Comparison of ENCODE assay signal across 21 cellular contexts in the genomic region with DNA sequence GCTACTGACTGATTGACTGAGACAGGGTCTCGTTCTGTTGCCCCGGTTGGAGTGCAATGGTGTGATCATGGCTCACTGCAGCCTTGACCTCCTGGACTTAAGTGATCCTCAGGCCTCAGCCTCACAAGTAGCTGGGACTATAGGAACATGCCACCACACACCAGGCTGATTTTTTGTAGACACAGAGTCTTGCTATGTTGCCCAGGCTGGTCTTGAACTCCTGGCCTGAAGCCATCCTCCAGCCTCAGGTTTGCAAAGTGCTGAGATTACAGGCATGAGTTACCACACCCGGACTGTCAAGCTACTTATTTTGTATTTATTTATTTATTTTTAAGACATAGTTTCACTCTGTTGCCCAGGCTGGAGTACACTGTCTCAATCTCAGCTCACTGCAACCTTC. TPM values are rescaled to one million over a fixed set of nuclear protein-coding genes. Genes with fewer than 3 reads are reported as not detected.
DNase-seq lines count a peak whose midpoint lies in the region; ATAC-seq and TF ChIP-seq lines count a peak whose summit lies in the region.
"Had no signal": no experiment of that assay in that cellular context is flagged by ENCODE, and none has a peak within 500 bp of the region (broad histone marks: within the 10 kb centered on the region; RNA-seq: fewer than 3 reads in every experiment).

No MANE protein-coding gene starts in this region.

- WGBS in IMR-90 (ENCODE audit: extremely low coverage in 2 of 2, insufficient read length in 1 of 2), 2 experiments, result 92% methylated on average over 2 of the region's 3 CpGs; no CpG with 5 or more reads in 1 of the 2 experiments

- no peak overlapping the region for H4K5ac ChIP-seq in IMR-90 (ENCODE audit: low read depth, low read length)

- H2AFZ ChIP-seq in IMR-90 (replicated peaks; ENCODE audit: low read length, poor library complexity), result no peak overlapping the region

- no peak overlapping the region for H3K23ac ChIP-seq in IMR-90 (ENCODE audit: low read depth, low read length)

- no peak overlapping the region for H3K4ac ChIP-seq in IMR-90 (ENCODE audit: low read depth, low read length)

- H4K20me1 ChIP-seq in IMR-90 (ENCODE audit: insufficient read depth, low read length), result peaks cover 20% of the 10 kb centered on the region

- BruUV-seq in IMR-90 (replicated peaks; lab: Mats Ljungman, UMichigan), result no TSS peak

- no peak overlapping the region for H2AK5ac ChIP-seq in IMR-90 (ENCODE audit: low read depth, low read length)

- H3K27ac Mint-ChIP-seq in activated T-helper 2 cell treated with anti-CD3 and anti-CD28 coated beads, Interferon-gamma antibody, Interleukin-2, Interleukin-4, amounts not matched to agents 10 μg/mL and 5 μg/mL and 100 μg/mL, durations not matched to agents 14 hours and 24 hours and 36 hours, result no peak overlapping the region

- H3K27me3 Mint-ChIP-seq in activated T-helper 2 cell treated with anti-CD3 and anti-CD28 coated beads, Interferon-gamma antibody, Interleukin-2, Interleukin-4, amounts not matched to agents 10 μg/mL and 5 μg/mL and 100 μg/mL, durations not matched to agents 14 hours and 24 hours and 36 hours (ENCODE audit: low read depth), result no peaks in the 10 kb centered on the region
- H3K27me3 Mint-ChIP-seq: CD4-positive, alpha-beta memory T cell had no signal

- peaks cover 10% of the 10 kb centered on the region for H3K4me1 ChIP-seq in IMR-90 (ENCODE audit: control insufficient read depth, insufficient read depth, low read length)
- H3K4me1 ChIP-seq: BE2C, HAP-1 had no signal

- peaks cover 3 to 31% of the 10 kb centered on the region in 2 experiments; a peak in 2 of 4 replicates for H3K79me1 ChIP-seq in IMR-90 (ENCODE audit: low read depth in 1 of 2, low read length in 2 of 2)

- no peak overlapping the region for H3K4me3 Mint-ChIP-seq in activated T-helper 2 cell treated with anti-CD3 and anti-CD28 coated beads, Interferon-gamma antibody, Interleukin-2, Interleukin-4, amounts not matched to agents 10 μg/mL and 5 μg/mL and 100 μg/mL, durations not matched to agents 14 hours and 24 hours and 36 hours (ENCODE audit: low read depth)
- H3K4me3 Mint-ChIP-seq: CD14-positive monocyte; CD4-positive, alpha-beta memory T cell had no signal

- no peak for TF ChIP-seq CTCF in IMR-90 (conservative IDR thresholded peaks at IDR 0.05; ENCODE audit: low read depth, low read length)

- CTCF ChIA-PET in IMR-90 (lab: Yijun Ruan, JAX), result interaction anchor here (0.7 kb wide), 1 partner anchor 40 kb away, joined by 3 read pairs; no protein-coding TSS in a partner anchor

- no peak overlapping the region for H3K14ac ChIP-seq in IMR-90 (replicated peaks; ENCODE audit: low read depth, low read length)

- no peak for TF ChIP-seq RAD21 in IMR-90 (IDR thresholded peaks at IDR 0.05; ENCODE audit: low read length)

- in situ Hi-C loops in G401 (cut with HindIII; ENCODE audit: low sequenced_read_pairs), result no loop called here
- in situ Hi-C loops in IMR-90 (cut with MboI; ENCODE audit: low sequenced_read_pairs), result no loop called here

- H3K9me3 Mint-ChIP-seq in activated T-helper 2 cell treated with anti-CD3 and anti-CD28 coated beads, Interferon-gamma antibody, Interleukin-2, Interleukin-4, amounts not matched to agents 10 μg/mL and 5 μg/mL and 100 μg/mL, durations not matched to agents 14 hours and 24 hours and 36 hours, result no peaks in the 10 kb centered on the region
- H3K9me3 Mint-ChIP-seq: CD14-positive monocyte; CD4-positive, alpha-beta memory T cell had no signal

- no peak overlapping the region for H3K18ac ChIP-seq in IMR-90 (ENCODE audit: low read depth, low read length)

- no peak overlapping the region for H3K4me2 ChIP-seq in IMR-90 (ENCODE audit: low read depth, low read length)
- H3K4me2 ChIP-seq: A549; BLaER1 treated with 17β-estradiol and CSF1 and Interleukin-3, amounts not matched to agents 10 nM and 100 nM had no signal

- peak overlapping the region; percentile 7; the same call in 1 of the 2 replicates for H3K27ac ChIP-seq in IMR-90 (ENCODE audit: insufficient read depth, low read length)
- H3K27ac ChIP-seq: A549; BLaER1 treated with 17β-estradiol and CSF1 and Interleukin-3, amounts not matched to agents 10 nM and 100 nM had no signal

- POLR2A ChIA-PET in IMR-90 (lab: Charles Lee; ENCODE audit: unreplicated experiment), result no interaction called here

- no peak for TF ChIP-seq POLR2A in IMR-90 (IDR thresholded peaks at IDR 0.05; ENCODE audit: low read depth, low read length)

- H4K91ac ChIP-seq in IMR-90 (ENCODE audit: insufficient read depth, low read depth, low read length), result no peak overlapping the region

- DNase-seq in G401 (ENCODE audit: low spot score) (peak; percentile 57), IMR-90 (no peak), cerebellar cortex (ENCODE audit: low spot score) (peak; percentile 50)
- no peak for DNase-seq in activated T-helper 2 cell treated with anti-CD3 and anti-CD28 coated beads, Interferon-gamma antibody, Interleukin-2, Interleukin-4, amounts not matched to agents 10 μg/mL and 5 μg/mL and 100 μg/mL, durations not matched to agents 14 hours and 24 hours and 36 hours (ENCODE audit: low spot score)
- DNase-seq: 8988T; ACHN; AML-193; BE2C; Calu3; CD4-positive, alpha-beta memory T cell; COR-L47; DMS53; DMS79 treated with DMSO at 0.1 percent for 48 hours; GOT3 had no signal

- H4K8ac ChIP-seq in IMR-90 (ENCODE audit: low read depth in 2 of 2, low read length in 2 of 2), result no peak overlapping the region

- H3K9me3 ChIP-seq in IMR-90 (ENCODE audit: control insufficient read depth, insufficient read depth, low read length), result no peaks in the 10 kb centered on the region
- H3K9me3 ChIP-seq: A549; BE2C; BLaER1 treated with 17β-estradiol and CSF1 and Interleukin-3, amounts not matched to agents 10 nM and 100 nM; HAP-1 had no signal

- peaks cover 19% of the 10 kb centered on the region for H3K9me1 ChIP-seq in IMR-90 (ENCODE audit: insufficient read depth, low read length)

- H3K56ac ChIP-seq in IMR-90 (ENCODE audit: extremely low read depth, insufficient read depth, low read length), result no peak overlapping the region

- no peak overlapping the region for H3K4me3 ChIP-seq in IMR-90 (ENCODE audit: insufficient read depth, low read depth, low read length)
- H3K4me3 ChIP-seq: A549; BLaER1 treated with 17β-estradiol and CSF1 and Interleukin-3, amounts not matched to agents 10 nM and 100 nM; HAP-1 had no signal

- H3K27me3 ChIP-seq in IMR-90 (ENCODE audit: control insufficient read depth, insufficient read depth, low read length), result no peaks in the 10 kb centered on the region
- H3K27me3 ChIP-seq: BE2C; BLaER1 treated with 17β-estradiol and CSF1 and Interleukin-3, amounts not matched to agents 10 nM and 100 nM had no signal

- no peak overlapping the region for H2BK5ac ChIP-seq in IMR-90 (ENCODE audit: low read depth, low read length, poor library complexity, severe bottlenecking)

- H3K36me3 Mint-ChIP-seq in activated T-helper 2 cell treated with anti-CD3 and anti-CD28 coated beads, Interferon-gamma antibody, Interleukin-2, Interleukin-4, amounts not matched to agents 10 μg/mL and 5 μg/mL and 100 μg/mL, durations not matched to agents 14 hours and 24 hours and 36 hours (ENCODE audit: low read depth), result peaks cover 42% of the 10 kb centered on the region

- dilution Hi-C loops in IMR-90 (cut with HindIII; ENCODE audit: low sequenced_read_pairs, unreplicated experiment), result no loop called here

- H2BK15ac ChIP-seq in IMR-90 (ENCODE audit: low read depth, low read length), result no peak overlapping the region

- no peak for ATAC-seq in IMR-90 (ENCODE audit: low read depth)
- no peak for ATAC-seq in GM21576 (IDR thresholded peaks at IDR 0.05; ENCODE audit: unreplicated experiment)
- no peak for ATAC-seq in HG02885 (IDR thresholded peaks at IDR 0.05; ENCODE audit: poor library complexity, unreplicated experiment)
- ATAC-seq in GM18870 (IDR thresholded peaks at IDR 0.05; ENCODE audit: unreplicated experiment), result no peak
- ATAC-seq: A549 had no signal

- peaks cover 4% of the 10 kb centered on the region for H3K4me1 Mint-ChIP-seq in activated T-helper 2 cell treated with anti-CD3 and anti-CD28 coated beads, Interferon-gamma antibody, Interleukin-2, Interleukin-4, amounts not matched to agents 10 μg/mL and 5 μg/mL and 100 μg/mL, durations not matched to agents 14 hours and 24 hours and 36 hours (ENCODE audit: low read depth)

- H3K9ac ChIP-seq in IMR-90 (ENCODE audit: low read depth, low read length), result no peak overlapping the region
- H3K9ac ChIP-seq: BLaER1 treated with 17β-estradiol and CSF1 and Interleukin-3, amounts not matched to agents 10 nM and 100 nM had no signal

- H3K36me3 ChIP-seq in IMR-90 (ENCODE audit: control insufficient read depth, insufficient read depth, low read length), result peaks cover 3% of the 10 kb centered on the region; the same call in 1 of the 2 replicates
- H3K36me3 ChIP-seq: BE2C had no signal

- no peak overlapping the region for H2BK20ac ChIP-seq in IMR-90 (ENCODE audit: low read depth, low read length)

- H2AK9ac ChIP-seq in IMR-90 (replicated peaks; ENCODE audit: low read depth, low read length, poor library complexity), result no peak overlapping the region

- intact Hi-C loops in IMR-90 (cut with micrococcal nuclease), result loop anchor here (10.0 kb wide), 1 partner anchor 138 kb away; a partner anchor contains a TSS
- intact Hi-C loops in activated T-helper 2 cell treated with anti-CD3 and anti-CD28 coated beads, Interferon-gamma antibody, Interleukin-2, Interleukin-4, amounts not matched to agents 10 μg/mL and 5 μg/mL and 100 μg/mL, durations not matched to agents 14 hours and 24 hours and 36 hours (cut with micrococcal nuclease), result no loop called here

- no peak overlapping the region for H2BK120ac ChIP-seq in IMR-90 (ENCODE audit: low read depth, low read length)

TF ChIP-seq in IMR-90, 13 proteins besides CTCF, POLR2A, EP300 and RAD21 (continues in another document):
- TF ChIP-seq RCOR1 (IDR thresholded peaks at IDR 0.05; ENCODE audit: insufficient replicate concordance, low read length) (no peak), BHLHE40 (IDR thresholded peaks at IDR 0.05; ENCODE audit: low read depth, low read length) (no peak)

RNA-seq across cellular contexts. Expression of a gene that starts 55.2 kb away (rescaled TPM):
- total RNA-seq in G401 (2014; rRNA removed; shearing (Covaris generic)), result 29.2 and 58.3 TPM in 2 replicates
- total RNA-seq in IMR-90 (2012; rRNA removed), result 15.4 and 15.8 TPM in 2 replicates
- polyA plus RNA-seq in IMR-90 (2012; rRNA removed), result 9.4 and 11.8 TPM in 2 replicates
- polyA plus RNA-seq in IMR-90 (2012; cell fraction: cytosol; rRNA removed), result 4.7 and 9.2 TPM in 2 replicates
- 3.8 and 10.2 TPM in 2 replicates for polyA plus RNA-seq in IMR-90 (2012; cell fraction: nucleus; rRNA removed; ENCODE audit: low replicate concordance)
- 49.1 and 49.2 TPM in 2 replicates for total RNA-seq in activated T-helper 2 cell treated with anti-CD3 and anti-CD28 coated beads, Interferon-gamma antibody, Interleukin-2, Interleukin-4, amounts not matched to agents 10 μg/mL and 5 μg/mL and 100 μg/mL, durations not matched to agents 14 hours and 24 hours and 36 hours

RNA-seq across cellular contexts. Expression of a gene that starts 55.6 kb away (rescaled TPM):
- total RNA-seq in G401 (2014; rRNA removed; shearing (Covaris generic)), result 2.4 and 3.2 TPM in 2 replicates
- total RNA-seq in IMR-90 (2012; rRNA removed), result 1.4 and 1.9 TPM in 2 replicates
- polyA plus RNA-seq in IMR-90 (2012; rRNA removed), result 8.3 and 9.4 TPM in 2 replicates
- polyA plus RNA-seq in IMR-90 (2012; cell fraction: cytosol; rRNA removed), result 7.6 and 9.5 TPM in 2 replicates
- polyA plus RNA-seq in IMR-90 (2012; cell fraction: nucleus; rRNA removed; ENCODE audit: low replicate concordance), result 48.6 and 60.0 TPM in 2 replicates
- total RNA-seq in activated T-helper 2 cell treated with anti-CD3 and anti-CD28 coated beads, Interferon-gamma antibody, Interleukin-2, Interleukin-4, amounts not matched to agents 10 μg/mL and 5 μg/mL and 100 μg/mL, durations not matched to agents 14 hours and 24 hours and 36 hours, result 28.1 and 30.4 TPM in 2 replicates

Comparison
In these comparisons a context has a peak if more than half of its experiments do, and no peak if none do; other contexts are left out.
1. DNase-seq: peak in G401 (single experiment) and cerebellar cortex (single experiment); none in IMR-90 (single experiment) and activated T-helper 2 cell treated with anti-CD3 and anti-CD28 coated beads, Interferon-gamma antibody, Interleukin-2, Interleukin-4, amounts not matched to agents 10 μg/mL and 5 μg/mL and 100 μg/mL, durations not matched to agents 14 hours and 24 hours and 36 hours (single experiment).